9 cellular contexts compared by ENCODE assay signal in the genomic region with DNA sequence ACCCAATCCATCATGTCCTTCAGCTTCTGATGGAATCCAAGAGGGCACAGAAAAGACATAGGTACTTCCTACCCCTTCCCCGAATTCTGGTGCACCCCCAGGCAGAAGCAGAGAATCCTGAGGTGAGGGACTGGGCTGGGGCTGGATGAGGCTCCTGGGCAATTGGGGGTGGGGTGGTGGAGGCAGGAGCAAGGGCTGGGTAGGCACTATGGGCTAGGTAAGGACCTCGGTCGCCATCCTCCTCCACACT. TPM values are rescaled to one million over a fixed set of nuclear protein-coding genes. Genes with fewer than 3 reads are reported as not detected.
DNase-seq lines count a peak whose midpoint lies in the region; ATAC-seq and TF ChIP-seq lines count a peak whose summit lies in the region.
"Had no signal": no experiment of that assay in that cellular context is flagged by ENCODE, and none has a peak within 500 bp of the region (broad histone marks: within the 10 kb centered on the region; RNA-seq: fewer than 3 reads in every experiment).

No MANE protein-coding gene starts in this region.

- H3K27ac ChIP-seq in PC-9 (peak overlapping the region; percentile 85), spleen (peak overlapping the region in 6 of 8 donors; percentile 20 to 87 (median 78))

- ATAC-seq in HG02970 (IDR thresholded peaks at IDR 0.05; ENCODE audit: low FRiP score, unreplicated experiment): no peak
- ATAC-seq in HG02623 (IDR thresholded peaks at IDR 0.05; ENCODE audit: unreplicated experiment): no peak

- H3K9me3 Mint-ChIP-seq in activated T-cell treated with anti-CD3 and anti-CD28 coated beads, Interleukin-2, amount 50 U/mL, for 24 hours: peaks cover 8% of the 10 kb centered on the region

- POLR2A ChIA-PET in PC-9 (lab: Charles Lee; ENCODE audit: unreplicated experiment): interaction anchor here (0.7 kb wide), 1 partner anchor 446 kb away, joined by 3 read pairs; no protein-coding TSS in a partner anchor

- H3K36me3 ChIP-seq in PC-9 (ENCODE audit: low read depth) (no peaks in the 10 kb centered on the region), spleen (peaks cover 0 to 27% (median 2%) of the 10 kb centered on the region in 6 donors)

- H3K79me2 ChIP-seq in PC-9 (ENCODE audit: low read depth): peaks cover 4% of the 10 kb centered on the region; the same call in 1 of the 2 replicates

- peaks cover 7% of the 10 kb centered on the region for H3K36me3 Mint-ChIP-seq in activated T-cell treated with anti-CD3 and anti-CD28 coated beads, Interleukin-2, amount 50 U/mL, for 24 hours (ENCODE audit: low read depth)

- CTCF ChIA-PET in PC-9 (lab: Charles Lee): no interaction called here

- no TSS peak for BruUV-seq in PC-9 (replicated peaks; lab: Mats Ljungman, UMichigan)

- peaks cover 59% of the 10 kb centered on the region for H3K27me3 Mint-ChIP-seq in activated T-cell treated with anti-CD3 and anti-CD28 coated beads, Interleukin-2, amount 50 U/mL, for 24 hours

- H3K4me3 Mint-ChIP-seq in activated T-cell treated with anti-CD3 and anti-CD28 coated beads, Interleukin-2, amount 50 U/mL, for 24 hours: peak overlapping the region; percentile 73

- no peak for TF ChIP-seq CTCF in PC-9 (conservative IDR thresholded peaks at IDR 0.05)
- TF ChIP-seq CTCF in spleen (IDR thresholded peaks at IDR 0.05 in 8 of 11, conservative IDR thresholded peaks at IDR 0.05 in 3 of 11): no peak

- H4K20me1 ChIP-seq in PC-9 (ENCODE audit: insufficient read depth): 0 out of 2 replicates have a peak, but pooled peaks cover under 1% of the 10 kb centered on the region

- 0 to 15% (median 8%) methylated on average over 3 of the region's 3 CpGs for WGBS in spleen, 5 donors

- peaks cover 64% of the 10 kb centered on the region for H3K4me1 Mint-ChIP-seq in activated T-cell treated with anti-CD3 and anti-CD28 coated beads, Interleukin-2, amount 50 U/mL, for 24 hours (ENCODE audit: low read depth)

- H3K9me3 ChIP-seq in PC-9 (ENCODE audit: insufficient read depth, low read depth) (no peaks in the 10 kb centered on the region), spleen (peaks cover 0 to 22% (median 0%) of the 10 kb centered on the region in 8 donors)

- H3K27me3 ChIP-seq in PC-9 (ENCODE audit: insufficient read depth, low read depth) (0 out of 2 replicates have a peak, but pooled peaks cover 6% of the 10 kb centered on the region), spleen (replicated peaks in 1 of 7) (peaks cover 0 to 82% (median 45%) of the 10 kb centered on the region in 7 donors)

- intact Hi-C loops in PC-9 (cut with micrococcal nuclease; ENCODE audit: unreplicated experiment) (loop anchor here (2.0 kb wide), 1 partner anchor 165 kb away; no protein-coding TSS in a partner anchor), spleen (cut with DNase I; ENCODE audit: low total_unique reads) (no loop called here)

- H3K4me1 ChIP-seq in PC-9 (replicated peaks; ENCODE audit: insufficient read depth) (peaks cover 22% of the 10 kb centered on the region; the same call in 1 of the 2 replicates), spleen (peaks cover 0 to 86% (median 52%) of the 10 kb centered on the region in 6 donors)

- H3K9me2 ChIP-seq in PC-9 (ENCODE audit: insufficient read depth): no peaks in the 10 kb centered on the region

- no peak for TF ChIP-seq POLR2A in spleen (IDR thresholded peaks at IDR 0.05)

- H2AFZ ChIP-seq in PC-9: no peak overlapping the region

- DNase-seq in activated T-cell treated with anti-CD3 and anti-CD28 coated beads, Interleukin-2, amount 50 U/mL, for 24 hours: no peak
- DNase-seq in activated T-cell treated with anti-CD3 and anti-CD28 coated beads, Interleukin-2, amount 50 U/mL, for 1 hour: no peak
- no peak for DNase-seq in PC-9
- peak; percentile 72 for DNase-seq in spleen
- no peak for DNase-seq in stimulated activated CD4-positive, alpha-beta T cell treated with anti-CD3 and anti-CD28 coated beads, Interleukin-12 subunit alpha, Interleukin-12 subunit beta, amount 100 ng/mL, for 4 hours
- DNase-seq: stimulated activated CD4-positive, alpha-beta T cell treated with anti-CD3 and anti-CD28 coated beads, Interleukin-4, amount 100 ng/mL, for 4 hours had no signal

- H3K4me2 ChIP-seq in PC-9: peak overlapping the region; percentile 78

- peaks cover 16% of the 10 kb centered on the region for H3F3A ChIP-seq in PC-9 (ENCODE audit: insufficient read depth, low read depth)

- no peak overlapping the region for H3K27ac Mint-ChIP-seq in activated T-cell treated with anti-CD3 and anti-CD28 coated beads, Interleukin-2, amount 50 U/mL, for 24 hours

- H3K4me3 ChIP-seq in PC-9 (peak overlapping the region; percentile 55), iPS-11a (ENCODE audit: low read depth, low read length) (peak overlapping the region; percentile 25), spleen (peak overlapping the region in 3 of 8 donors; percentile 38 to 75 (median 40))

RNA-seq across cellular contexts. Expression of gene KCNC3, which starts 2.8 kb away (rescaled TPM):
- total RNA-seq in PC-9 (2021): 9.0 and 9.4 TPM in 2 replicates
- total RNA-seq in spleen: 10 to 100 TPM in 2 of 7 donors, 1 to 10 TPM in 5; 2.6 to 20.8 (median 7.1) TPM
- 1 to 10 TPM in 1 of 3 donors, under 1 TPM in 2; 0.72 to 2.6 (median 0.74) TPM for polyA plus RNA-seq in spleen

RNA-seq across cellular contexts. Expression of gene NAPSA, which starts 33.5 kb away (rescaled TPM):
- total RNA-seq in PC-9 (2021): 1.7 and 1.8 TPM in 2 replicates
- 1 to 10 TPM; 1.5 to 3.4 (median 2.3) TPM for total RNA-seq in spleen
- polyA plus RNA-seq in spleen: 1 to 10 TPM; 4.5 to 6.4 (median 5.0) TPM

RNA-seq across cellular contexts. Expression of gene NR1H2, which starts 44.3 kb away (rescaled TPM):
- 77.5 and 81.7 TPM in 2 replicates for total RNA-seq in PC-9 (2021)
- 10 to 100 TPM; 59.9 to 96.0 (median 84.8) TPM for total RNA-seq in spleen
- polyA plus RNA-seq in spleen: 10 to 100 TPM; 53.1 to 75.5 (median 55.8) TPM

RNA-seq across cellular contexts. Expression of gene POLD1, which starts 52.2 kb away (rescaled TPM):
- total RNA-seq in PC-9 (2021): 91.2 and 101 TPM in 2 replicates
- 10 to 100 TPM; 26.5 to 39.9 (median 28.2) TPM for total RNA-seq in spleen
- polyA plus RNA-seq in spleen: 10 to 100 TPM; 50.9 to 66.6 (median 66.5) TPM
